In genomic region chr17:40251576-40251975, GRCh38 we compare ENCODE assay signal across 9 cellular contexts. TPM values are rescaled to one million over a fixed set of nuclear protein-coding genes. Genes with fewer than 3 reads are reported as not detected.
DNase-seq lines count a peak whose midpoint lies in the region; ATAC-seq and TF ChIP-seq lines count a peak whose summit lies in the region.
"Had no signal": no experiment of that assay in that cellular context is flagged by ENCODE, and none has a peak within 500 bp of the region (broad histone marks: within the 10 kb centered on the region; RNA-seq: fewer than 3 reads in every experiment).

No MANE protein-coding gene starts in this region.

- TF ChIP-seq CTCF in suprapubic skin (IDR thresholded peaks at IDR 0.05), result no peak
- TF ChIP-seq CTCF in spleen (IDR thresholded peaks at IDR 0.05 in 8 of 11, conservative IDR thresholded peaks at IDR 0.05 in 3 of 11), result no peak

- H3K27ac ChIP-seq in right cardiac atrium (ENCODE audit: low read length) (no peak overlapping the region), suprapubic skin (peak overlapping the region; percentile 34), spleen (peak overlapping the region in 1 of 8 donors; percentile 18)

- no peak overlapping the region for H3K9ac ChIP-seq in adipocyte (ENCODE audit: low read length)

- no peak overlapping the region for H3K4me3 ChIP-seq in adipocyte (ENCODE audit: low read length)
- no peak overlapping the region for H3K4me3 ChIP-seq in right cardiac atrium (ENCODE audit: low read length)
- H3K4me3 ChIP-seq in suprapubic skin, result no peak overlapping the region
- H3K4me3 ChIP-seq in spleen, result no peak overlapping the region

- peaks cover 18% of the 10 kb centered on the region for H3K4me1 ChIP-seq in adipocyte (ENCODE audit: control insufficient read depth, insufficient read depth, low read length)
- no peaks in the 10 kb centered on the region for H3K4me1 ChIP-seq in right cardiac atrium (ENCODE audit: control insufficient read depth, insufficient read depth, low read length)
- H3K4me1 ChIP-seq in suprapubic skin, result peaks cover 24% of the 10 kb centered on the region
- H3K4me1 ChIP-seq in spleen, result peaks cover 4 to 58% (median 29%) of the 10 kb centered on the region in 6 donors

- DNase-seq in HS-27A (ENCODE audit: low read depth) (peak; percentile 7), adipocyte (ENCODE audit: low read depth) (peak; percentile 59), right cardiac atrium (no peak), suprapubic skin (ENCODE audit: low spot score in 2 of 2) (peak in 1 of 2 donors; percentile 26), amygdala (lab: John Stamatoyannopoulos, UW) (no peak), KBM-7 (no peak), spleen (no peak)
- DNase-seq: activated gamma-delta T cell treated with Interleukin-2 at 50 U/mL for 16 hours, SHP77 had no signal

- intact Hi-C loops in right cardiac atrium (cut with DNase I), result no loop called here
- intact Hi-C loops in spleen (cut with DNase I; ENCODE audit: low total_unique reads), result no loop called here

- no peaks in the 10 kb centered on the region for H3K9me3 ChIP-seq in adipocyte (ENCODE audit: control insufficient read depth, low read length)
- no peaks in the 10 kb centered on the region for H3K9me3 ChIP-seq in right cardiac atrium (ENCODE audit: control insufficient read depth, low read length)
- H3K9me3 ChIP-seq in suprapubic skin, result no peaks in the 10 kb centered on the region
- no peaks in the 10 kb centered on the region for H3K9me3 ChIP-seq in spleen

- ATAC-seq in right cardiac atrium, result peak; percentile 63 to 90

- TF ChIP-seq POLR2A in suprapubic skin (IDR thresholded peaks at IDR 0.05), result no peak
- no peak for TF ChIP-seq POLR2A in spleen (IDR thresholded peaks at IDR 0.05)

- H3K36me3 ChIP-seq in adipocyte (ENCODE audit: control insufficient read depth, insufficient read depth, low read length, severe bottlenecking) (peaks cover 4% of the 10 kb centered on the region), suprapubic skin (peaks cover 4% of the 10 kb centered on the region), spleen (peaks cover 0 to 14% (median 5%) of the 10 kb centered on the region in 6 donors)

- in situ Hi-C loops in KBM-7 (cut with MboI; ENCODE audit: low pct_unique_long_range_greater_than_20kb, low sequenced_read_pairs), result no loop called here

- H3K27me3 ChIP-seq in adipocyte (replicated peaks; ENCODE audit: control insufficient read depth, insufficient read depth, low read length) (no peaks in the 10 kb centered on the region), right cardiac atrium (ENCODE audit: control insufficient read depth, insufficient read depth) (no peaks in the 10 kb centered on the region), suprapubic skin (no peaks in the 10 kb centered on the region), spleen (replicated peaks in 1 of 7) (no peaks in the 10 kb centered on the region)

- no peak for TF ChIP-seq EP300 in suprapubic skin (IDR thresholded peaks at IDR 0.05)

RNA-seq across cellular contexts. Expression of gene WIPF2, which starts 32.5 kb away (rescaled TPM):
- total RNA-seq in right cardiac atrium (10 to 100 TPM; 11.1 to 14.6 (median 13.5) TPM), suprapubic skin (10 to 100 TPM; 18.2 to 25.5 (median 21.6) TPM), spleen (10 to 100 TPM; 16.9 to 43.2 (median 29.7) TPM)
- polyA plus RNA-seq in right cardiac atrium (8.2 TPM), spleen (10 to 100 TPM in 1 of 3 donors, 1 to 10 TPM in 2; 3.7 to 11.3 (median 4.7) TPM)

RNA-seq across cellular contexts. Expression of gene CDC6, which starts 36.1 kb away (rescaled TPM):
- total RNA-seq in right cardiac atrium, result 1 to 10 TPM; 1.0 to 1.8 (median 1.3) TPM
- polyA plus RNA-seq in right cardiac atrium, result 0.36 TPM
- 1 to 10 TPM; 2.7 to 5.3 (median 3.3) TPM for total RNA-seq in suprapubic skin
- total RNA-seq in spleen, result 10 to 100 TPM in 2 of 7 donors, 1 to 10 TPM in 5; 4.2 to 11.6 (median 5.7) TPM
- 1 to 10 TPM; 1.2 to 4.8 (median 4.1) TPM for polyA plus RNA-seq in spleen

RNA-seq across cellular contexts. Expression of gene RARA, which starts 57.4 kb away (rescaled TPM):
- total RNA-seq in right cardiac atrium (10 to 100 TPM; 26.2 to 39.0 (median 29.1) TPM), suprapubic skin (10 to 100 TPM; 19.4 to 32.1 (median 28.3) TPM), spleen (10 to 100 TPM; 56.6 to 95.1 (median 71.2) TPM)
- polyA plus RNA-seq in right cardiac atrium (28.3 TPM), spleen (10 to 100 TPM; 13.3 to 28.3 (median 14.8) TPM)

Comparison
In these comparisons a context has a peak if more than half of its experiments do, and no peak if none do; other contexts are left out.
1. DNase-seq: peak in HS-27A (single experiment) and adipocyte (single experiment); none in right cardiac atrium (0 of 3), amygdala (0 of 56), KBM-7 (single experiment) and spleen (single experiment).